Comparison of ENCODE assay signal across 37 cellular contexts in genomic region chr19:31664997-31665396, GRCh38.
A peak's percentile ranks its signal among the peaks of the same experiment; 100 is the strongest.
DNase-seq lines count a peak whose midpoint lies in the region; ATAC-seq, FAIRE-seq and TF ChIP-seq lines count a peak whose summit lies in the region.
"Had no signal": no experiment of that assay in that cellular context is flagged by ENCODE, and none has a peak within 500 bp of the region (broad histone marks: within the 10 kb centered on the region; RNA-seq: fewer than 3 reads in every experiment).

No MANE protein-coding gene starts in this region.

- H3K9me3 Mint-ChIP-seq in activated CD4-positive, alpha-beta T cell treated with anti-CD3 and anti-CD28 coated beads, Interleukin-2, amount 10 ng/mL, durations not matched to agents 24 days and 14 days = no peaks in the 10 kb centered on the region
- no peaks in the 10 kb centered on the region for H3K9me3 Mint-ChIP-seq in GM23338
- H3K9me3 Mint-ChIP-seq in mesothelial cell of epicardium = no peaks in the 10 kb centered on the region
- H3K9me3 Mint-ChIP-seq: CD4-positive, alpha-beta T cell had no signal

- H3K27me3 ChIP-seq in GM23338 (ENCODE audit: insufficient read depth) (no peaks in the 10 kb centered on the region), neural cell (ENCODE audit: insufficient read depth, low read depth, low read length) (no peaks in the 10 kb centered on the region), small intestine (ENCODE audit: control insufficient read depth in 2 of 2, insufficient read depth in 2 of 2, low read length in 2 of 2) (no peaks in the 10 kb centered on the region)
- H3K27me3 ChIP-seq: BE2C; BLaER1; BLaER1 treated with 17β-estradiol and CSF1 and Interleukin-3, amounts not matched to agents 10 nM and 100 nM had no signal

- H4K20me1 ChIP-seq in GM23338 (replicated peaks; ENCODE audit: insufficient read depth) = no peaks in the 10 kb centered on the region
- H4K20me1 ChIP-seq in neural cell (ENCODE audit: insufficient read depth) = no peaks in the 10 kb centered on the region
- H4K20me1 ChIP-seq: BLaER1; BLaER1 treated with 17β-estradiol and CSF1 and Interleukin-3, amounts not matched to agents 10 nM and 100 nM had no signal

- H3K36me3 ChIP-seq in GM23338 (ENCODE audit: insufficient read depth) (no peaks in the 10 kb centered on the region), neural cell (ENCODE audit: insufficient read depth, low read length) (no peaks in the 10 kb centered on the region), small intestine (ENCODE audit: control insufficient read depth in 2 of 2, insufficient read depth in 2 of 2, low read length in 2 of 2) (no peaks in the 10 kb centered on the region)
- H3K36me3 ChIP-seq: BE2C; BLaER1; BLaER1 treated with 17β-estradiol and CSF1 and Interleukin-3, amounts not matched to agents 10 nM and 100 nM had no signal

- H3K4me2 ChIP-seq in GM23338 (no peak overlapping the region), neural cell (ENCODE audit: low read length) (no peak overlapping the region)
- H3K4me2 ChIP-seq: A549; BLaER1; BLaER1 treated with 17β-estradiol and CSF1 and Interleukin-3, amounts not matched to agents 10 nM and 100 nM had no signal

- H3K4me1 ChIP-seq in GM23338 (ENCODE audit: insufficient read depth) (no peaks in the 10 kb centered on the region), small intestine (ENCODE audit: control insufficient read depth in 2 of 2, insufficient read depth in 1 of 2, low read depth in 1 of 2, low read length in 1 of 2) (no peaks in the 10 kb centered on the region)
- H3K4me1 ChIP-seq: A549; BE2C; BLaER1; BLaER1 treated with 17β-estradiol and CSF1 and Interleukin-3, amounts not matched to agents 10 nM and 100 nM; Caco-2 had no signal

- no peak for TF ChIP-seq CTCF in GM23338 (conservative IDR thresholded peaks at IDR 0.05; ENCODE audit: low read depth in 2 of 2)
- TF ChIP-seq CTCF in mesothelial cell of epicardium (IDR thresholded peaks at IDR 0.05; ENCODE audit: unreplicated experiment) = no peak
- TF ChIP-seq CTCF in neural cell (IDR thresholded peaks at IDR 0.05; ENCODE audit: poor library complexity, severe bottlenecking) = no peak

- H3K36me3 Mint-ChIP-seq in activated CD4-positive, alpha-beta T cell treated with anti-CD3 and anti-CD28 coated beads, Interleukin-2, amount 10 ng/mL, durations not matched to agents 24 days and 14 days (ENCODE audit: low read depth) = no peaks in the 10 kb centered on the region
- H3K36me3 Mint-ChIP-seq in GM23338 (ENCODE audit: low read depth) = no peaks in the 10 kb centered on the region
- no peaks in the 10 kb centered on the region for H3K36me3 Mint-ChIP-seq in mesothelial cell of epicardium
- H3K36me3 Mint-ChIP-seq: CD14-positive monocyte; CD4-positive, alpha-beta memory T cell; CD4-positive, CD25-positive, alpha-beta regulatory T cell; CD8-positive, alpha-beta memory T cell; CD8-positive, alpha-beta T cell had no signal

- H3K79me2 ChIP-seq in GM23338 (replicated peaks; ENCODE audit: insufficient read depth) (no peaks in the 10 kb centered on the region), neural cell (replicated peaks; ENCODE audit: insufficient read depth, low read length) (no peaks in the 10 kb centered on the region)

- FAIRE-seq in small intestine (lab: Jason Lieb, UNC) = no peak
- FAIRE-seq: A204.1, D721Med had no signal

- H3K4me3 ChIP-seq in GM23338 = no peak overlapping the region
- H3K4me3 ChIP-seq in neural cell (ENCODE audit: low read length) = no peak overlapping the region
- H3K4me3 ChIP-seq in small intestine (ENCODE audit: low read depth in 1 of 2, low read length in 2 of 2) = no peak overlapping the region
- H3K4me3 ChIP-seq: A549; BLaER1; BLaER1 treated with 17β-estradiol and CSF1 and Interleukin-3, amounts not matched to agents 10 nM and 100 nM had no signal

- H3K27me3 Mint-ChIP-seq in activated CD4-positive, alpha-beta T cell treated with anti-CD3 and anti-CD28 coated beads, Interleukin-2, amount 10 ng/mL, durations not matched to agents 24 days and 14 days = no peaks in the 10 kb centered on the region
- peaks cover 6% of the 10 kb centered on the region for H3K27me3 Mint-ChIP-seq in GM23338 (ENCODE audit: insufficient read depth, low read depth, poor library complexity)
- no peaks in the 10 kb centered on the region for H3K27me3 Mint-ChIP-seq in mesothelial cell of epicardium (ENCODE audit: low read depth)
- H3K27me3 Mint-ChIP-seq: B cell; CD4-positive, alpha-beta T cell; CD4-positive, CD25-positive, alpha-beta regulatory T cell; CD8-positive, alpha-beta memory T cell had no signal

- peak; percentile 17 for DNase-seq in activated CD4-positive, alpha-beta T cell treated with anti-CD3 and anti-CD28 coated beads, Interleukin-2, amount 10 ng/mL, durations not matched to agents 24 days and 14 days
- no peak for DNase-seq in activated CD4-positive, alpha-beta T cell treated with anti-CD3 and anti-CD28 coated beads for 1 hour
- no peak for DNase-seq in GM23338 (ENCODE audit: low spot score)
- DNase-seq in mesothelial cell of epicardium (ENCODE audit: low spot score in 2 of 2, unreplicated experiment in 2 of 2) = no peak
- DNase-seq in small intestine = no peak
- no peak for DNase-seq in stimulated activated naive CD4-positive, alpha-beta T cell (lab: John Stamatoyannopoulos, UW)
- DNase-seq: 8988T; ACHN; AML-193; BE2C; C1 segment of cervical spinal cord; Caco-2; Calu3; CD4-positive, alpha-beta memory T cell; CD4-positive, alpha-beta T cell; CD4-positive, CD25-positive, alpha-beta regulatory T cell; CD8-positive, alpha-beta memory T cell; CD8-positive, alpha-beta T cell; COR-L47; DMS 273 treated with DMSO at 0.1 percent for 48 hours; DMS153; DMS53; DMS79; DMS79 treated with DMSO at 0.1 percent for 48 hours; DND-41; EL had no signal

- no peaks in the 10 kb centered on the region for H3F3A ChIP-seq in GM23338 (replicated peaks; ENCODE audit: low read depth)
- H3F3A ChIP-seq in neural cell (ENCODE audit: insufficient read depth, low read length, poor library complexity, severe bottlenecking) = no peaks in the 10 kb centered on the region

- 75 to 86% (median 82%) methylated on average over 6 of the region's 6 CpGs for WGBS in small intestine, 3 donors

- TF ChIP-seq EP300 in neural cell (conservative IDR thresholded peaks at IDR 0.05; ENCODE audit: poor library complexity, severe bottlenecking) = peak; percentile 70

- no peaks in the 10 kb centered on the region for H3K4me1 Mint-ChIP-seq in activated CD4-positive, alpha-beta T cell treated with anti-CD3 and anti-CD28 coated beads, Interleukin-2, amount 10 ng/mL, durations not matched to agents 24 days and 14 days
- peaks cover 10% of the 10 kb centered on the region; the same call in 1 of the 3 replicates for H3K4me1 Mint-ChIP-seq in GM23338
- peaks cover 18% of the 10 kb centered on the region for H3K4me1 Mint-ChIP-seq in mesothelial cell of epicardium
- H3K4me1 Mint-ChIP-seq: B cell; CD14-positive monocyte; CD4-positive, alpha-beta memory T cell; CD4-positive, CD25-positive, alpha-beta regulatory T cell; CD8-positive, alpha-beta memory T cell had no signal

- TF ChIP-seq RAD21 in neural cell (conservative IDR thresholded peaks at IDR 0.05) = no peak

- H3K9ac ChIP-seq in neural cell (ENCODE audit: low read length) = no peak overlapping the region
- H3K9ac ChIP-seq: BLaER1; BLaER1 treated with 17β-estradiol and CSF1 and Interleukin-3, amounts not matched to agents 10 nM and 100 nM had no signal

- H3K9me3 ChIP-seq in neural cell (ENCODE audit: low read length) (no peaks in the 10 kb centered on the region), small intestine (ENCODE audit: control insufficient read depth, low read depth) (no peaks in the 10 kb centered on the region)
- H3K9me3 ChIP-seq: A549; BE2C; BLaER1; BLaER1 treated with 17β-estradiol and CSF1 and Interleukin-3, amounts not matched to agents 10 nM and 100 nM; Caco-2 had no signal

- H3K9me2 ChIP-seq in GM23338 (ENCODE audit: insufficient read depth) = no peaks in the 10 kb centered on the region
- no peaks in the 10 kb centered on the region for H3K9me2 ChIP-seq in neural cell (ENCODE audit: insufficient read depth, low read length)

- H2AFZ ChIP-seq in GM23338 (peak overlapping the region; percentile 92; the same call in 1 of the 2 replicates), neural cell (ENCODE audit: low read depth, low read length) (no peak overlapping the region)

- H3K27ac Mint-ChIP-seq in activated CD4-positive, alpha-beta T cell treated with anti-CD3 and anti-CD28 coated beads, Interleukin-2, amount 10 ng/mL, durations not matched to agents 24 days and 14 days = no peak overlapping the region
- H3K27ac Mint-ChIP-seq in GM23338 (peak overlapping the region; percentile 76; the same call in 1 of the 2 replicates), mesothelial cell of epicardium (peak overlapping the region; percentile 81)
- H3K27ac Mint-ChIP-seq: B cell; CD14-positive monocyte; CD4-positive, alpha-beta memory T cell; CD4-positive, alpha-beta T cell; CD4-positive, CD25-positive, alpha-beta regulatory T cell; CD8-positive, alpha-beta memory T cell; CD8-positive, alpha-beta T cell had no signal

- ATAC-seq in GM23338 (no peak), GM19351 (IDR thresholded peaks at IDR 0.05; ENCODE audit: unreplicated experiment) (no peak)
- ATAC-seq: A549; CD8-positive, alpha-beta T cell had no signal

- no peak overlapping the region for H3K4me3 Mint-ChIP-seq in activated CD4-positive, alpha-beta T cell treated with anti-CD3 and anti-CD28 coated beads, Interleukin-2, amount 10 ng/mL, durations not matched to agents 24 days and 14 days
- H3K4me3 Mint-ChIP-seq in GM23338 (no peak overlapping the region), mesothelial cell of epicardium (no peak overlapping the region)
- H3K4me3 Mint-ChIP-seq: B cell; CD14-positive monocyte; CD4-positive, alpha-beta memory T cell; CD4-positive, alpha-beta T cell; CD4-positive, CD25-positive, alpha-beta regulatory T cell; CD8-positive, alpha-beta T cell had no signal

- no peak overlapping the region for H3K27ac ChIP-seq in GM23338 (ENCODE audit: low read depth)
- peak overlapping the region; percentile 4 for H3K27ac ChIP-seq in neural cell (ENCODE audit: low read length)
- no peak overlapping the region for H3K27ac ChIP-seq in small intestine (ENCODE audit: low read depth in 1 of 2, low read length in 1 of 2)
- H3K27ac ChIP-seq: 22Rv1; A549; BLaER1; BLaER1 treated with 17β-estradiol and CSF1 and Interleukin-3, amounts not matched to agents 10 nM and 100 nM; C4-2B had no signal

- intact Hi-C loops in activated CD4-positive, alpha-beta T cell treated with anti-CD3 and anti-CD28 coated beads, Interleukin-2, amount 10 ng/mL, durations not matched to agents 24 days and 14 days (cut with micrococcal nuclease) = no loop called here

TF ChIP-seq in GM23338, 12 proteins besides CTCF, POLR2A, EP300 and RAD21 (continues in another document):
- no peak for TF ChIP-seq EZH2phosphoT487 (IDR thresholded peaks at IDR 0.05; ENCODE audit: unreplicated experiment)
- no peak for TF ChIP-seq ZNF331 (CRISPR knock-in tag; IDR thresholded peaks at IDR 0.05; ENCODE audit: low read depth)

TF ChIP-seq in neural cell, 6 proteins besides CTCF, POLR2A, EP300 and RAD21 (continues in another document):
- peak; percentile 70 for TF ChIP-seq POLR2AphosphoS5 (IDR thresholded peaks at IDR 0.05)
